ENCODE assay signal across 8 cellular contexts in genomic region chr3:134029734-134030381, GRCh38. TPM values are rescaled to one million over a fixed set of nuclear protein-coding genes. Genes with fewer than 3 reads are reported as not detected.
DNase-seq lines count a peak whose midpoint lies in the region; TF ChIP-seq lines count a peak whose summit lies in the region.

Gene SLCO2A1, minus strand, starts transcription at chr3:134029925. Its CDS starts 123 bp downstream, at chr3:134029802.

- DNase-seq in NCI-H524 (lab: John Stamatoyannopoulos, UW) = peak; percentile 12 to 37
- DNase-seq in NCI-H524 treated with DMSO at 0.1 percent for 48 hours (lab: John Stamatoyannopoulos, UW) = no peak
- peak; percentile 50 for DNase-seq in NCI-H748 (lab: John Stamatoyannopoulos, UW; ENCODE audit: unreplicated experiment)
- peak; percentile 40 for DNase-seq in epithelial cell of esophagus (ENCODE audit: low read depth)
- DNase-seq in vagina (ENCODE audit: extremely low spot score in 2 of 2) = peak in 1 of 2 donors; percentile 72
- DNase-seq in UCSD-AML1 (lab: John Stamatoyannopoulos, UW; ENCODE audit: unreplicated experiment) = no peak
- DNase-seq in NCI-H1694 (lab: John Stamatoyannopoulos, UW) = no peak

- no peak for TF ChIP-seq POLR2A in vagina (IDR thresholded peaks at IDR 0.05)

- H3K4me3 ChIP-seq in epithelial cell of esophagus (ENCODE audit: low read length) (peak within 1 kb of the TSS; percentile 35), mucosa of rectum (ENCODE audit: low read length in 2 of 2) (peak within 1 kb of the TSS; percentile 52 to 67), vagina (peak within 1 kb of the TSS; percentile 52 to 61)

- H3K9me3 ChIP-seq in mucosa of rectum (ENCODE audit: control insufficient read depth in 2 of 2, low read length in 2 of 2) = no peaks in the 10 kb centered on the region
- H3K9me3 ChIP-seq in vagina = no peaks in the 10 kb centered on the region

- peak within 1 kb of the TSS; percentile 17 to 41 for H3K27ac ChIP-seq in mucosa of rectum (ENCODE audit: low read depth in 2 of 2, low read length in 2 of 2)
- peak within 1 kb of the TSS; percentile 68 for H3K27ac ChIP-seq in vagina

- H3K27me3 ChIP-seq in mucosa of rectum (ENCODE audit: control insufficient read depth in 2 of 2, insufficient read depth in 2 of 2, low read length in 2 of 2) = peaks cover 19 to 21% of the 10 kb centered on the region in 2 donors
- H3K27me3 ChIP-seq in vagina = no peaks in the 10 kb centered on the region

- peak within 1 kb of the TSS in 1 of 2 donors; percentile 58 for H3K9ac ChIP-seq in mucosa of rectum (ENCODE audit: low read depth in 1 of 2, low read length in 2 of 2)

- H3K4me1 ChIP-seq in mucosa of rectum (ENCODE audit: control insufficient read depth in 2 of 2, insufficient read depth in 2 of 2, low read length in 2 of 2) = peaks cover 4 to 6% of the 10 kb centered on the region in 2 donors
- H3K4me1 ChIP-seq in vagina = peaks cover 20% of the 10 kb centered on the region

- intact Hi-C loops in vagina (cut with DNase I) = no loop called here

- TF ChIP-seq CTCF in epithelial cell of esophagus (IDR thresholded peaks at IDR 0.05; ENCODE audit: insufficient read depth, low read depth, low read length, missing control alignments) (no peak), vagina (IDR thresholded peaks at IDR 0.05) (no peak)

- H3K36me3 ChIP-seq in mucosa of rectum (ENCODE audit: control insufficient read depth in 2 of 2, insufficient read depth in 2 of 2, low read length in 2 of 2) = no peaks in the 10 kb centered on the region
- no peaks in the 10 kb centered on the region for H3K36me3 ChIP-seq in vagina

RNA-seq across cellular contexts. Expression of gene SLCO2A1, which starts in this region (rescaled TPM):
- total RNA-seq in vagina = 40.3 TPM

Comparison
In these comparisons a context has a peak if more than half of its experiments do, and no peak if none do; other contexts are left out.
1. DNase-seq: peak in NCI-H524 (2 of 2), NCI-H748 (single experiment) and epithelial cell of esophagus (single experiment); none in NCI-H524 treated with DMSO at 0.1 percent for 48 hours (single experiment), UCSD-AML1 (single experiment) and NCI-H1694 (single experiment).
2. Peak in every context shown above with its lines, with median percentiles within 50 percentile points of each other: H3K4me3 ChIP-seq.